28 cellular contexts compared by ENCODE assay signal in genomic region chr6:167695831-167696230, GRCh38.
"Had no signal": no experiment of that assay in that cellular context is flagged by ENCODE, and none has a peak within 500 bp of the region (broad histone marks: within the 10 kb centered on the region; RNA-seq: fewer than 3 reads in every experiment).

No MANE protein-coding gene starts in this region.

- H3K36me3 Mint-ChIP-seq: activated CD4-positive, alpha-beta memory T cell treated with anti-CD3 and anti-CD28 coated beads for 36 hours; activated CD8-positive, alpha-beta memory T cell treated with anti-CD3 and anti-CD28 coated beads, Interleukin-2, amount 10 ng/mL, durations not matched to agents 7 days and 5 days; activated naive CD4-positive, alpha-beta T cell treated with anti-CD3 and anti-CD28 coated beads, Interleukin-2, amount 50 U/mL, for 72 hours; activated naive CD8-positive, alpha-beta T cell treated with anti-CD3 and anti-CD28 coated beads, Interleukin-2, amount 10 ng/mL, durations not matched to agents 7 days and 5 days had no signal

- H3K4me1 ChIP-seq: ascending aorta had no signal

- H3K27me3 ChIP-seq: ascending aorta, brain microvascular endothelial cell, gastroesophageal sphincter had no signal

- H3K4me3 ChIP-seq: ascending aorta, gastroesophageal sphincter had no signal

- H3K4me3 Mint-ChIP-seq: activated CD4-positive, alpha-beta memory T cell treated with anti-CD3 and anti-CD28 coated beads for 36 hours; activated CD4-positive, alpha-beta T cell treated with anti-CD3 and anti-CD28 coated beads for 36 hours; activated CD4-positive, alpha-beta T cell treated with anti-CD3 and anti-CD28 coated beads, Interleukin-2, amount 10 ng/mL, durations not matched to agents 24 days and 14 days; activated CD8-positive, alpha-beta memory T cell treated with anti-CD3 and anti-CD28 coated beads, Interleukin-2, amount 10 ng/mL, durations not matched to agents 7 days and 5 days; activated CD8-positive, alpha-beta T cell treated with anti-CD3 and anti-CD28 coated beads, Interleukin-2, amount 10 ng/mL, durations not matched to agents 7 days and 5 days; activated naive CD4-positive, alpha-beta T cell treated with anti-CD3 and anti-CD28 coated beads, Interleukin-2, amount 10 ng/mL, durations not matched to agents 7 days and 5 days; activated naive CD8-positive, alpha-beta T cell treated with anti-CD3 and anti-CD28 coated beads, Interleukin-2, amount 10 ng/mL, durations not matched to agents 7 days and 5 days; T-helper 17 cell; T-helper 2 cell treated with Interferon-gamma antibody and Interleukin-4, amounts not matched to agents 5 μg/mL and 100 μg/mL, for 36 hours had no signal

- ATAC-seq: activated CD4-positive, alpha-beta T cell treated with anti-CD3 and anti-CD28 coated beads for 36 hours; activated CD8-positive, alpha-beta memory T cell treated with anti-CD3 and anti-CD28 coated beads, Interleukin-2, amount 10 ng/mL, durations not matched to agents 7 days and 5 days; activated CD8-positive, alpha-beta T cell treated with anti-CD3 and anti-CD28 coated beads, Interleukin-2, amount 10 ng/mL, durations not matched to agents 7 days and 5 days; activated naive CD4-positive, alpha-beta T cell treated with anti-CD3 and anti-CD28 coated beads, Interleukin-2, amount 50 U/mL, for 72 hours; gastroesophageal sphincter; T-helper 17 cell had no signal

- H3K9me3 ChIP-seq: ascending aorta, esophagus squamous epithelium, gastroesophageal sphincter had no signal

- H3K36me3 ChIP-seq: ascending aorta, brain microvascular endothelial cell, esophagus squamous epithelium, gastroesophageal sphincter had no signal

- H3K27ac ChIP-seq: ascending aorta, brain microvascular endothelial cell, epithelial cell of prostate, gastroesophageal sphincter had no signal

- DNase-seq: activated CD4-positive, alpha-beta memory T cell treated with anti-CD3 and anti-CD28 coated beads for 36 hours; activated CD4-positive, alpha-beta T cell treated with anti-CD3 and anti-CD28 coated beads for 36 hours; activated CD4-positive, alpha-beta T cell treated with anti-CD3 and anti-CD28 coated beads, Interleukin-2, amount 10 ng/mL, durations not matched to agents 24 days and 14 days; activated CD4-positive, CD25-positive, alpha-beta regulatory T cell; activated CD4-positive, CD25-positive, alpha-beta regulatory T cell treated with anti-CD3 and anti-CD28 coated beads, Interleukin-2, amount 50 U/mL, for 72 hours; activated CD8-positive, alpha-beta memory T cell treated with anti-CD3 and anti-CD28 coated beads, Interleukin-2, amount 10 ng/mL, durations not matched to agents 7 days and 5 days; activated CD8-positive, alpha-beta memory T cell treated with anti-CD3 and anti-CD28 coated beads, Interleukin-2, amount 50 U/mL, for 4 hours; activated CD8-positive, alpha-beta T cell treated with anti-CD3 and anti-CD28 coated beads, Interleukin-2, amount 10 ng/mL, durations not matched to agents 7 days and 5 days; activated gamma-delta T cell; activated naive CD4-positive, alpha-beta T cell; activated naive CD4-positive, alpha-beta T cell treated with anti-CD3 and anti-CD28 coated beads, Interleukin-2, amount 10 ng/mL, durations not matched to agents 7 days and 5 days; activated naive CD8-positive, alpha-beta T cell treated with anti-CD3 and anti-CD28 coated beads, Interleukin-2, amount 10 ng/mL, durations not matched to agents 7 days and 5 days; activated T-cell treated with anti-CD3 and anti-CD28 coated beads, Interleukin-2, amount 50 U/mL, for 1 hour; activated T-cell treated with anti-CD3 and anti-CD28 coated beads, Interleukin-2, amount 50 U/mL, for 48 hours; brain microvascular endothelial cell; caudate nucleus; cortex of kidney; dermis blood vessel endothelial cell; effector CD8-positive, alpha-beta T cell; esophagus squamous epithelium; T-helper 1 cell; T-helper 17 cell; T1000 had no signal

- H3K9me3 Mint-ChIP-seq: activated CD4-positive, alpha-beta memory T cell treated with anti-CD3 and anti-CD28 coated beads for 36 hours; activated CD4-positive, alpha-beta T cell treated with anti-CD3 and anti-CD28 coated beads, Interleukin-2, amount 10 ng/mL, durations not matched to agents 24 days and 14 days; activated naive CD4-positive, alpha-beta T cell treated with anti-CD3 and anti-CD28 coated beads, Interleukin-2, amount 10 ng/mL, durations not matched to agents 7 days and 5 days; T-helper 2 cell treated with Interferon-gamma antibody and Interleukin-4, amounts not matched to agents 5 μg/mL and 100 μg/mL, for 36 hours had no signal

- H3K27ac Mint-ChIP-seq: activated CD4-positive, alpha-beta memory T cell treated with anti-CD3 and anti-CD28 coated beads for 36 hours; activated CD4-positive, alpha-beta T cell treated with anti-CD3 and anti-CD28 coated beads for 36 hours; activated CD4-positive, alpha-beta T cell treated with anti-CD3 and anti-CD28 coated beads, Interleukin-2, amount 10 ng/mL, durations not matched to agents 24 days and 14 days; activated CD8-positive, alpha-beta memory T cell treated with anti-CD3 and anti-CD28 coated beads, Interleukin-2, amount 10 ng/mL, durations not matched to agents 7 days and 5 days; activated CD8-positive, alpha-beta T cell treated with anti-CD3 and anti-CD28 coated beads, Interleukin-2, amount 10 ng/mL, durations not matched to agents 7 days and 5 days; activated naive CD4-positive, alpha-beta T cell treated with anti-CD3 and anti-CD28 coated beads, Interleukin-2, amount 10 ng/mL, durations not matched to agents 7 days and 5 days; activated naive CD4-positive, alpha-beta T cell treated with anti-CD3 and anti-CD28 coated beads, Interleukin-2, amount 50 U/mL, for 72 hours; activated naive CD8-positive, alpha-beta T cell treated with anti-CD3 and anti-CD28 coated beads, Interleukin-2, amount 10 ng/mL, durations not matched to agents 7 days and 5 days; T-helper 17 cell; T-helper 2 cell treated with Interferon-gamma antibody and Interleukin-4, amounts not matched to agents 5 μg/mL and 100 μg/mL, for 36 hours had no signal
